Comparison of ENCODE assay signal across 7 cellular contexts in genomic region chr11:35944503-35945136, GRCh38. TPM values are rescaled to one million over a fixed set of nuclear protein-coding genes. Genes with fewer than 3 reads are reported as not detected.
DNase-seq lines count a peak whose midpoint lies in the region; ATAC-seq and TF ChIP-seq lines count a peak whose summit lies in the region.

No MANE protein-coding gene starts in this region.

- no peaks in the 10 kb centered on the region for H3K9me2 ChIP-seq in HCT116 (ENCODE audit: insufficient read depth)

- TF ChIP-seq POLR2A in HCT116 (IDR thresholded peaks at IDR 0.05; ENCODE audit: borderline replicate concordance, extremely low read depth, insufficient read depth, insufficient read length) (no peak), sigmoid colon (IDR thresholded peaks at IDR 0.05) (no peak)

- peak overlapping the region; percentile 72 to 76 for H3K4me3 ChIP-seq in HCT116 (replicated peaks in 1 of 2; ENCODE audit: low read depth in 1 of 2, low read length in 2 of 2)
- H3K4me3 ChIP-seq in sigmoid colon, result peak overlapping the region; percentile 43 to 69 (median 62)

- H3K4me2 ChIP-seq in HCT116 (ENCODE audit: low read length), result peak overlapping the region; percentile 91

- TF ChIP-seq CTCF in HCT116 (IDR thresholded peaks at IDR 0.05 in 2 of 3, conservative IDR thresholded peaks at IDR 0.05 in 1 of 3; ENCODE audit: borderline replicate concordance in 1 of 3, insufficient read depth in 1 of 3, low read depth in 2 of 3, low read length in 2 of 3), result no peak
- TF ChIP-seq CTCF in activated CD8-positive, alpha-beta T cell treated with anti-CD3 and anti-CD28 coated beads for 36 hours (IDR thresholded peaks at IDR 0.05), result no peak
- no peak for TF ChIP-seq CTCF in sigmoid colon (IDR thresholded peaks at IDR 0.05)

- peak overlapping the region; percentile 68 for H3K9ac ChIP-seq in HCT116 (ENCODE audit: low read length)

- peaks cover 52% of the 10 kb centered on the region for H3K79me2 ChIP-seq in HCT116 (ENCODE audit: insufficient read depth, low read length)

- H3K27ac Mint-ChIP-seq in activated CD8-positive, alpha-beta T cell treated with anti-CD3 and anti-CD28 coated beads for 36 hours, result no peak overlapping the region

- H3K36me3 ChIP-seq in HCT116 (ENCODE audit: control insufficient read depth in 1 of 2, insufficient read depth in 2 of 2, low read length in 2 of 2) (no peaks in the 10 kb centered on the region), sigmoid colon (no peaks in the 10 kb centered on the region)

- H3K27ac ChIP-seq in HCT116 (ENCODE audit: low read depth, low read length), result peak overlapping the region; percentile 68; the same call in 1 of the 2 replicates
- H3K27ac ChIP-seq in sigmoid colon, result peak overlapping the region in 3 of 4 donors; percentile 71 to 81 (median 80)

- H3K4me1 Mint-ChIP-seq in activated CD8-positive, alpha-beta T cell treated with anti-CD3 and anti-CD28 coated beads for 36 hours (ENCODE audit: low read depth), result peaks cover 5% of the 10 kb centered on the region

- H3K36me3 Mint-ChIP-seq in activated CD8-positive, alpha-beta T cell treated with anti-CD3 and anti-CD28 coated beads for 36 hours (ENCODE audit: low read depth), result no peaks in the 10 kb centered on the region

- no peak for TF ChIP-seq RAD21 in HCT116 (IDR thresholded peaks at IDR 0.05; ENCODE audit: low read depth)

- intact Hi-C loops in HCT116 (cut with micrococcal nuclease) (loop anchor here (10.0 kb wide), 1 partner anchor 330 kb away; the partner anchor contains the start of gene FJX1), left ventricle myocardium superior (cut with micrococcal nuclease) (no loop called here), sigmoid colon (cut with DNase I) (loop anchor here (5.0 to 10.0 kb wide), 2 partner anchors 122 to 280 kb away; partner anchors contain the start of gene TRIM44)
- intact Hi-C loops in activated CD8-positive, alpha-beta T cell treated with anti-CD3 and anti-CD28 coated beads for 36 hours (cut with micrococcal nuclease), result no loop called here

- WGBS in sigmoid colon, 2 donors, result 16 to 33% methylated on average over 32 of the region's 32 CpGs

- no peaks in the 10 kb centered on the region for H3K9me3 ChIP-seq in HCT116 (ENCODE audit: control insufficient read depth in 1 of 2, insufficient read depth in 1 of 2, low read depth in 1 of 2, low read length in 2 of 2)
- no peaks in the 10 kb centered on the region for H3K9me3 ChIP-seq in sigmoid colon

- CTCF ChIA-PET in HCT116 (lab: Charles Lee), result no interaction called here
- CTCF ChIA-PET in activated CD8-positive, alpha-beta T cell treated with anti-CD3 and anti-CD28 coated beads for 36 hours (lab: Charles Lee), result no interaction called here

- peak overlapping the region; percentile 70 for H3K4me3 Mint-ChIP-seq in activated CD8-positive, alpha-beta T cell treated with anti-CD3 and anti-CD28 coated beads for 36 hours

- no peaks in the 10 kb centered on the region for H3K9me3 Mint-ChIP-seq in activated CD8-positive, alpha-beta T cell treated with anti-CD3 and anti-CD28 coated beads for 36 hours

- ATAC-seq in HCT116 (no peak), left ventricle myocardium superior (peak; percentile 6), GM19351 (IDR thresholded peaks at IDR 0.05; ENCODE audit: unreplicated experiment) (no peak)
- ATAC-seq in activated CD8-positive, alpha-beta T cell treated with anti-CD3 and anti-CD28 coated beads for 36 hours, result no peak

- TF ChIP-seq EP300 in sigmoid colon (IDR thresholded peaks at IDR 0.05), result no peak

- BruUV-seq in HCT116 (replicated peaks; lab: Mats Ljungman, UMichigan), result no TSS peak

- H2AFZ ChIP-seq in HCT116 (ENCODE audit: low read depth, low read length, poor library complexity, severe bottlenecking), result no peak overlapping the region

- H3K4me1 ChIP-seq in HCT116 (ENCODE audit: control insufficient read depth in 1 of 2, insufficient read depth in 2 of 2, low read length in 2 of 2) (peaks cover 22 to 35% of the 10 kb centered on the region in 2 experiments), sigmoid colon (peaks cover 0 to 20% (median 12%) of the 10 kb centered on the region in 4 donors)

- POLR2A ChIA-PET in HCT116 (lab: Charles Lee), result no interaction called here
- POLR2A ChIA-PET in activated CD8-positive, alpha-beta T cell treated with anti-CD3 and anti-CD28 coated beads for 36 hours (lab: Charles Lee), result interaction anchor here (0.6 kb wide), 1 partner anchor 325 kb away, joined by 3 read pairs; no protein-coding TSS in a partner anchor

- no peaks in the 10 kb centered on the region for H3K27me3 ChIP-seq in HCT116 (ENCODE audit: insufficient read depth, low read length)
- H3K27me3 ChIP-seq in sigmoid colon, result no peaks in the 10 kb centered on the region

- peaks cover 46% of the 10 kb centered on the region for H3K27me3 Mint-ChIP-seq in activated CD8-positive, alpha-beta T cell treated with anti-CD3 and anti-CD28 coated beads for 36 hours

- DNase-seq in HCT116 (ENCODE audit: low read depth, low spot score), result no peak
- DNase-seq in activated CD8-positive, alpha-beta T cell treated with anti-CD3 and anti-CD28 coated beads for 36 hours, result no peak
- peak; percentile 36 for DNase-seq in left ventricle myocardium superior
- no peak for DNase-seq in sigmoid colon
- no peak for DNase-seq in NK-92 (lab: John Stamatoyannopoulos, UW; ENCODE audit: unreplicated experiment)
- no peak for DNase-seq in MV-4-11 (lab: John Stamatoyannopoulos, UW)

- peaks cover 2% of the 10 kb centered on the region; the same call in 1 of the 2 replicates for H4K20me1 ChIP-seq in HCT116 (ENCODE audit: insufficient read depth)

- RAD21 ChIA-PET in HCT116 (lab: Charles Lee; ENCODE audit: low non-redundant PET in 1 of 2, low total read pairs in 2 of 2, uncharacterized antibody in 2 of 2, unreplicated experiment in 2 of 2), result no interaction called here

TF ChIP-seq in HCT116, 20 proteins besides CTCF, POLR2A, EP300 and RAD21:
- TF ChIP-seq FOSL1 (IDR thresholded peaks at IDR 0.05; ENCODE audit: low read depth), result no peak
- TF ChIP-seq EGR1 (IDR thresholded peaks at IDR 0.05; ENCODE audit: low read depth), result 0 out of 2 replicates have a peak, but pooled peaks have one; percentile 23
TF ChIP-seq in HCT116: peak in this region for 1.

RNA-seq across cellular contexts. Expression of gene LDLRAD3, which starts 0.8 kb away (rescaled TPM):
- 19.0 TPM for total RNA-seq in HCT116 (2021; ENCODE audit: unreplicated experiment)
- 10.9 and 14.5 TPM in 2 replicates for polyA plus RNA-seq in HCT116 (2012)
- total RNA-seq in activated CD8-positive, alpha-beta T cell treated with anti-CD3 and anti-CD28 coated beads for 36 hours, result under 1 TPM; 0.22 to 0.59 TPM
- total RNA-seq in left ventricle myocardium superior, result 1.6 TPM
- 10 to 100 TPM; 10.2 to 23.4 (median 11.9) TPM for total RNA-seq in sigmoid colon
- 1 to 10 TPM in 1 of 3 donors, under 1 TPM in 2; 0.23 to 3.4 (median 0.60) TPM for polyA plus RNA-seq in sigmoid colon

Comparison
In these comparisons a context has a peak if more than half of its experiments do, and no peak if none do; other contexts are left out.
1. intact Hi-C loops: an anchor here in HCT116 (10.0 kb wide) and sigmoid colon (5.0 to 10.0 kb wide); none called in activated CD8-positive, alpha-beta T cell treated with anti-CD3 and anti-CD28 coated beads for 36 hours and left ventricle myocardium superior.